Comparison of ENCODE assay signal across 17 cellular contexts in the genomic region with DNA sequence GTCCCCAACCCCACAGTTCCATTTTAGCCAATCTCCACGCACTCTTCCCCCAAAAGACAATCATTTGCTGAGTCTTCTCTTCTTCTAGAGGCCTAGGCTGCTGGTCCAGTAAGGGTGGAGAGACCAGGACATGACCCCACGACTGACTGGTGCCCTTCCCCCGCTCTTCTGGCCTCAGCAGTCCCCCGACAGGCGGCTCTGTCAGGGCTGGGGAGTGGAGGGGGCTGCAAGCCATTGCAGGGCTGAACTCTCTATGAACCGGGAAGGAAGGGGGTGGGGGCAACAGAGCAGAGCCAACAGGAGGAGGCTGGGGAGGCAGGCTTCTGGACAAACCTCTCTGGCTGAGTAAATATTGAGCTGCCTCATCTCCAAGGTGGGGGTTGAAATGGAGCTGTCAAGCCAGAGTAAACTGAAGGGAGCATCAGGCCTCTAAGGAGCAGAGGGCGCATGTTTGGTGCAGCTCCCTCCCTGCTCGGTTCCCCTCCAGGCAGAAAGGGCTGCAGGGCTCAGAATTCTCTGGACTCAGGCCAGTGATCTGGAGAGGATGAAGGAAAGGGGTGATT. TPM values are rescaled to one million over a fixed set of nuclear protein-coding genes. Genes with fewer than 3 reads are reported as not detected.
DNase-seq lines count a peak whose midpoint lies in the region; ATAC-seq and TF ChIP-seq lines count a peak whose summit lies in the region.
"Had no signal": no experiment of that assay in that cellular context is flagged by ENCODE, and none has a peak within 500 bp of the region (broad histone marks: within the 10 kb centered on the region; RNA-seq: fewer than 3 reads in every experiment).

No MANE protein-coding gene starts in this region.

- TF ChIP-seq CTCF in right lobe of liver (IDR thresholded peaks at IDR 0.05): no peak
- no peak for TF ChIP-seq CTCF in ovary (IDR thresholded peaks at IDR 0.05)

- peaks cover 39% of the 10 kb centered on the region for H3K27me3 Mint-ChIP-seq in activated T-helper 17 cell treated with anti-CD3 and anti-CD28 coated beads, Interleukin-2, amount 50 U/mL, for 72 hours
- peaks cover 65% of the 10 kb centered on the region for H3K27me3 Mint-ChIP-seq in activated CD8-positive, alpha-beta memory T cell treated with anti-CD3 and anti-CD28 coated beads, Interleukin-2, amount 10 ng/mL, durations not matched to agents 7 days and 5 days

- no peak overlapping the region for H3K27ac Mint-ChIP-seq in activated T-helper 17 cell treated with anti-CD3 and anti-CD28 coated beads, Interleukin-2, amount 50 U/mL, for 72 hours
- no peak overlapping the region for H3K27ac Mint-ChIP-seq in activated CD8-positive, alpha-beta memory T cell treated with anti-CD3 and anti-CD28 coated beads, Interleukin-2, amount 10 ng/mL, durations not matched to agents 7 days and 5 days
- H3K27ac Mint-ChIP-seq: activated T-helper 2 cell treated with anti-CD3 and anti-CD28 coated beads, Interferon-gamma antibody, Interleukin-2, Interleukin-4, amounts not matched to agents 10 μg/mL and 5 μg/mL and 100 μg/mL, durations not matched to agents 14 hours and 24 hours and 36 hours had no signal

- peaks cover 47% of the 10 kb centered on the region for H3K4me1 ChIP-seq in HUES6 (ENCODE audit: control insufficient read depth, insufficient read depth, low read length)
- no peaks in the 10 kb centered on the region for H3K4me1 ChIP-seq in right lobe of liver
- no peaks in the 10 kb centered on the region for H3K4me1 ChIP-seq in ovary (ENCODE audit: insufficient read depth)
- H3K4me1 ChIP-seq: thyroid gland had no signal

- H3K36me3 ChIP-seq in HUES6 (ENCODE audit: control insufficient read depth, insufficient read depth, low read length) (no peaks in the 10 kb centered on the region), right lobe of liver (no peaks in the 10 kb centered on the region), ovary (no peaks in the 10 kb centered on the region)
- H3K36me3 ChIP-seq: SJSA1, thyroid gland had no signal

- peak; percentile 68 for DNase-seq in COR-L47 (lab: John Stamatoyannopoulos, UW)
- peak; percentile 63 for DNase-seq in SHP77 treated with DMSO at 0.1 percent for 48 hours (lab: John Stamatoyannopoulos, UW)
- no peak for DNase-seq in right lobe of liver
- DNase-seq in ovary: no peak
- no peak for DNase-seq in activated CD8-positive, alpha-beta memory T cell treated with anti-CD3 and anti-CD28 coated beads, Interleukin-2, amount 10 ng/mL, durations not matched to agents 7 days and 5 days
- DNase-seq: cerebellar nuclear complex, thyroid gland had no signal

- no peak for TF ChIP-seq EP300 in ovary (IDR thresholded peaks at IDR 0.05)

- H3K9me3 ChIP-seq in HUES6 (ENCODE audit: control insufficient read depth, insufficient read depth, low read depth, low read length) (no peaks in the 10 kb centered on the region), right lobe of liver (no peaks in the 10 kb centered on the region), ovary (no peaks in the 10 kb centered on the region)
- H3K9me3 ChIP-seq: SJSA1, thyroid gland had no signal

- TF ChIP-seq POLR2A in right lobe of liver (IDR thresholded peaks at IDR 0.05) (no peak), ovary (IDR thresholded peaks at IDR 0.05) (no peak)

- 0 out of 2 replicates have a peak overlapping the region, but pooled peaks have one; percentile 2 for H3K4me3 ChIP-seq in HUES6 (ENCODE audit: low read depth, low read length)
- no peak overlapping the region for H3K4me3 ChIP-seq in right lobe of liver
- no peak overlapping the region for H3K4me3 ChIP-seq in ovary
- H3K4me3 ChIP-seq: SJSA1, thyroid gland had no signal

- no peaks in the 10 kb centered on the region for H3K9me3 Mint-ChIP-seq in activated T-helper 17 cell treated with anti-CD3 and anti-CD28 coated beads, Interleukin-2, amount 50 U/mL, for 72 hours
- H3K9me3 Mint-ChIP-seq in activated CD8-positive, alpha-beta memory T cell treated with anti-CD3 and anti-CD28 coated beads, Interleukin-2, amount 10 ng/mL, durations not matched to agents 7 days and 5 days (ENCODE audit: low read depth): no peaks in the 10 kb centered on the region
- H3K9me3 Mint-ChIP-seq: activated T-helper 2 cell treated with anti-CD3 and anti-CD28 coated beads, Interferon-gamma antibody, Interleukin-2, Interleukin-4, amounts not matched to agents 10 μg/mL and 5 μg/mL and 100 μg/mL, durations not matched to agents 14 hours and 24 hours and 36 hours had no signal

- no peak overlapping the region for H3K9ac ChIP-seq in HUES6 (ENCODE audit: low read length)

- CTCF ChIA-PET in activated CD8-positive, alpha-beta memory T cell treated with anti-CD3 and anti-CD28 coated beads, Interleukin-2, amount 10 ng/mL, durations not matched to agents 7 days and 5 days (lab: Charles Lee): interaction anchor here (1.2 to 2.6 kb wide), 3 partner anchors 16 to 454 kb away, joined by 3 to 9 read pairs (median 7); no protein-coding TSS in a partner anchor

- H3K27me3 ChIP-seq in HUES6 (ENCODE audit: control insufficient read depth, insufficient read depth, low read length) (peaks cover 60% of the 10 kb centered on the region), right lobe of liver (no peaks in the 10 kb centered on the region), ovary (no peaks in the 10 kb centered on the region)

- no peaks in the 10 kb centered on the region for H3K4me1 Mint-ChIP-seq in activated T-helper 17 cell treated with anti-CD3 and anti-CD28 coated beads, Interleukin-2, amount 50 U/mL, for 72 hours
- peaks cover 17% of the 10 kb centered on the region for H3K4me1 Mint-ChIP-seq in activated CD8-positive, alpha-beta memory T cell treated with anti-CD3 and anti-CD28 coated beads, Interleukin-2, amount 10 ng/mL, durations not matched to agents 7 days and 5 days

- WGBS in right lobe of liver (ENCODE audit: insufficient coverage, low coverage, low lambda C conversion rate, missing lambda C conversion rate): 16% methylated on average over 8 of the region's 8 CpGs
- 17 to 25% (median 21%) methylated on average over 8 of the region's 8 CpGs for WGBS in ovary, 3 donors

- intact Hi-C loops in right lobe of liver (cut with DNase I): no loop called here
- intact Hi-C loops in ovary (cut with DNase I): no loop called here

- H3K27ac ChIP-seq in HUES6 (ENCODE audit: low read depth, low read length): peak overlapping the region; percentile 3; the same call in 1 of the 2 replicates
- no peak overlapping the region for H3K27ac ChIP-seq in right lobe of liver
- H3K27ac ChIP-seq in ovary: no peak overlapping the region
- H3K27ac ChIP-seq: HL-60, SJSA1, thyroid gland had no signal

- no peaks in the 10 kb centered on the region for H3K36me3 Mint-ChIP-seq in activated T-helper 17 cell treated with anti-CD3 and anti-CD28 coated beads, Interleukin-2, amount 50 U/mL, for 72 hours (ENCODE audit: low read depth)
- no peaks in the 10 kb centered on the region for H3K36me3 Mint-ChIP-seq in activated CD8-positive, alpha-beta memory T cell treated with anti-CD3 and anti-CD28 coated beads, Interleukin-2, amount 10 ng/mL, durations not matched to agents 7 days and 5 days

- ATAC-seq in right lobe of liver (peak; percentile 42 to 63 (median 58)), GM19463 (IDR thresholded peaks at IDR 0.05; ENCODE audit: unreplicated experiment) (no peak)
- ATAC-seq in activated T-helper 17 cell treated with anti-CD3 and anti-CD28 coated beads, Interleukin-2, amount 50 U/mL, for 72 hours (replicated peaks): no peak
- no peak for ATAC-seq in activated CD8-positive, alpha-beta memory T cell treated with anti-CD3 and anti-CD28 coated beads, Interleukin-2, amount 10 ng/mL, durations not matched to agents 7 days and 5 days
- ATAC-seq: activated CD4-positive, CD25-positive, alpha-beta regulatory T cell treated with anti-CD3 and anti-CD28 coated beads, Interleukin-2, amount 50 U/mL, for 24 hours had no signal

- H3K4me3 Mint-ChIP-seq in activated T-helper 17 cell treated with anti-CD3 and anti-CD28 coated beads, Interleukin-2, amount 50 U/mL, for 72 hours: no peak overlapping the region
- H3K4me3 Mint-ChIP-seq in activated CD8-positive, alpha-beta memory T cell treated with anti-CD3 and anti-CD28 coated beads, Interleukin-2, amount 10 ng/mL, durations not matched to agents 7 days and 5 days: no peak overlapping the region

RNA-seq across cellular contexts. Expression of a gene that starts 8.7 kb away (rescaled TPM):
- total RNA-seq in right lobe of liver: not detected
- not detected for total RNA-seq in activated T-helper 17 cell treated with anti-CD3 and anti-CD28 coated beads, Interleukin-2, amount 50 U/mL, for 72 hours
- not detected for total RNA-seq in ovary
- not detected for polyA plus RNA-seq in ovary
- total RNA-seq in activated CD8-positive, alpha-beta memory T cell treated with anti-CD3 and anti-CD28 coated beads, Interleukin-2, amount 10 ng/mL, durations not matched to agents 7 days and 5 days: not detected
- total RNA-seq: activated T-helper 2 cell treated with anti-CD3 and anti-CD28 coated beads, Interferon-gamma antibody, Interleukin-2, Interleukin-4, amounts not matched to agents 10 μg/mL and 5 μg/mL and 100 μg/mL, durations not matched to agents 14 hours and 24 hours and 36 hours; lung microvascular endothelial cell; posterior vena cava; SJSA1; thyroid gland had no signal
- polyA plus RNA-seq: BJ had no signal

RNA-seq across cellular contexts. Expression of a gene that starts 22.8 kb away (rescaled TPM):
- total RNA-seq in right lobe of liver (1 to 10 TPM; 1.1 to 1.9 (median 1.5) TPM), ovary (10 to 100 TPM in 1 of 7 donors, 1 to 10 TPM in 6; 1.5 to 24.5 (median 7.0) TPM)
- 10 to 100 TPM in 1 of 2 donors, 1 to 10 TPM in 1; 2.0 to 15.3 TPM for total RNA-seq in activated T-helper 17 cell treated with anti-CD3 and anti-CD28 coated beads, Interleukin-2, amount 50 U/mL, for 72 hours
- polyA plus RNA-seq in ovary: 1 to 10 TPM; 1.2 to 9.1 TPM
- 10 to 100 TPM; 17.2 to 17.5 TPM for total RNA-seq in activated CD8-positive, alpha-beta memory T cell treated with anti-CD3 and anti-CD28 coated beads, Interleukin-2, amount 10 ng/mL, durations not matched to agents 7 days and 5 days

RNA-seq across cellular contexts. Expression of a gene that starts 56.0 kb away (rescaled TPM):
- total RNA-seq in right lobe of liver (1 to 10 TPM in 1 of 6 experiments, under 1 TPM in 5; 0.31 to 1.1 (median 0.68) TPM), ovary (1 to 10 TPM in 3 of 7 donors, under 1 TPM in 4; 0.18 to 3.4 (median 0.87) TPM)
- total RNA-seq in activated T-helper 17 cell treated with anti-CD3 and anti-CD28 coated beads, Interleukin-2, amount 50 U/mL, for 72 hours: 1 to 10 TPM; 2.6 to 2.8 TPM
- polyA plus RNA-seq in ovary: 1 to 10 TPM in 1 of 2 donors, under 1 TPM in 1; 0.13 to 1.3 TPM
- total RNA-seq in activated CD8-positive, alpha-beta memory T cell treated with anti-CD3 and anti-CD28 coated beads, Interleukin-2, amount 10 ng/mL, durations not matched to agents 7 days and 5 days: 1 to 10 TPM; 7.8 TPM
- polyA plus RNA-seq: BJ had no signal

Comparison
In these comparisons a context has a peak if more than half of its experiments do, and no peak if none do; other contexts are left out.
1. DNase-seq: peak in COR-L47 (single experiment) and SHP77 treated with DMSO at 0.1 percent for 48 hours (single experiment); none in right lobe of liver (0 of 3), ovary (0 of 5) and activated CD8-positive, alpha-beta memory T cell treated with anti-CD3 and anti-CD28 coated beads, Interleukin-2, amount 10 ng/mL, durations not matched to agents 7 days and 5 days (single experiment).
2. ATAC-seq: peak in right lobe of liver (4 of 4); none in activated T-helper 17 cell treated with anti-CD3 and anti-CD28 coated beads, Interleukin-2, amount 50 U/mL, for 72 hours (single experiment), GM19463 (single experiment) and activated CD8-positive, alpha-beta memory T cell treated with anti-CD3 and anti-CD28 coated beads, Interleukin-2, amount 10 ng/mL, durations not matched to agents 7 days and 5 days (single experiment).